In the genomic region with DNA sequence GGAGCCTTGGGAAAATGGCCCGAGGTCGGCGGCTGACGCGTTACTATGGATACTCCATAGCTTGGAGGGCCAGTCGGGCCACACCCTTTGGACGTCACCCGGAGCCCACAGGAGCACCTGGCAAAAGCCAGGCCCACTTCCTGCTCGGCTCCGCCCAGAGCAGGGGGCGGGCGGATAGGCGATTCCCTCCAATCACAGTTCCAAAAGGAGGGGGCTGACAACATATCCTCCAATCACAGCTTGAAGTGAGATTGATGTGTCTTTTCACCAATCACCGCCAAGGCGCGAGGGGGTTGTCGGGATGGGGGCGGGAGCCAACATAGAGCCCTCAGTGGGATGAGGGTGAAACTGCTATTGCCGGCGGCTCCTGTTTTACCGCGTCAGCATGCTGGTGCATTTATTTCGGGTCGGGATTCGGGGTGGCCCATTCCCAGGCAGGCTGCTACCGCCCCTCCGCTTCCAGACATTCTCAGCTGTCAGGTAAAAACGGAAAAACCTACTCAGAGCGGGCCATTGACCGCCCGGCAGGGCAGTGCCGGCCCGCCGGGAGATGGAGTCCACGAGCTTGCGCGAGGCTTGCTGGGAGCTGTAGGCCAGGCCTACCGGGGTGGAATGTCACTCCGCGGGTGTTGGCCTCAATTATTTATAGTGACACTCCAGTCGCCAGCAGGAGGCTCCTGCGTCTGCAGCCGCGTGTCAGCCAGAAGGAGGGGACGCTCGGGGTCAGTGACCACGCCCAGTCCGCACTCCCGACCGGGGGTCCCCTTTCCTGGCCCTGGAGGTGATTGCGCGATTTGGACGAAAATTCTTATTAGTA, we compare ENCODE assay signal across 8 cellular contexts. TPM values are rescaled to one million over a fixed set of nuclear protein-coding genes. Genes with fewer than 3 reads are reported as not detected.
DNase-seq lines count a peak whose midpoint lies in the region; ATAC-seq and TF ChIP-seq lines count a peak whose summit lies in the region.

A gene (plus strand): TSS at position 320 of the 817 bp plus-strand sequence. CDS start 66 bp downstream, at position 386.

- H2BK15ac ChIP-seq in IMR-90 (ENCODE audit: low read depth, low read length) = no peak within 1 kb of the TSS

- H3K27ac Mint-ChIP-seq in endothelial cell (ENCODE audit: unreplicated experiment) = peak within 1 kb of the TSS; percentile 96

- no peak within 1 kb of the TSS for H3K18ac ChIP-seq in IMR-90 (ENCODE audit: low read depth, low read length)

- H4K5ac ChIP-seq in IMR-90 (ENCODE audit: low read depth, low read length) = peak within 1 kb of the TSS; percentile 39

- peak within 1 kb of the TSS; percentile 87 to 88 for H4K8ac ChIP-seq in IMR-90 (ENCODE audit: low read depth in 2 of 2, low read length in 2 of 2)

- peak; percentile 85 for TF ChIP-seq POLR2A in IMR-90 (IDR thresholded peaks at IDR 0.05; ENCODE audit: low read depth, low read length)

- H3K79me2 ChIP-seq in OCI-LY7 (ENCODE audit: insufficient read depth, low read depth, low read length) = peaks cover 14% of the 10 kb centered on the region; the same call in 1 of the 2 replicates

- 0% methylated on average over 19 of the region's 53 CpGs; no CpG with 5 or more reads in 1 of the 2 experiments for WGBS in IMR-90 (ENCODE audit: extremely low coverage in 2 of 2, insufficient read length in 1 of 2), 2 experiments

- H3K27ac ChIP-seq in IMR-90 (ENCODE audit: insufficient read depth, low read length) (peak within 1 kb of the TSS; percentile 65), OCI-LY7 (ENCODE audit: low read depth, low read length, poor library complexity, severe bottlenecking) (no peak within 1 kb of the TSS)

- H2AK9ac ChIP-seq in IMR-90 (replicated peaks; ENCODE audit: low read depth, low read length, poor library complexity) = peak within 1 kb of the TSS; percentile 74

- H3K27me3 Mint-ChIP-seq in endothelial cell (ENCODE audit: unreplicated experiment) = peaks cover 19% of the 10 kb centered on the region

- dilution Hi-C loops in IMR-90 (cut with HindIII; ENCODE audit: low sequenced_read_pairs, unreplicated experiment) = no loop called here

- peak within 1 kb of the TSS; percentile 65 for H2BK5ac ChIP-seq in IMR-90 (ENCODE audit: low read depth, low read length, poor library complexity, severe bottlenecking)

- H3K23ac ChIP-seq in IMR-90 (ENCODE audit: low read depth, low read length) = peak within 1 kb of the TSS; percentile 27; the same call in 1 of the 2 replicates

- ATAC-seq in GM21528 (IDR thresholded peaks at IDR 0.05; ENCODE audit: low FRiP score, unreplicated experiment) (peak; percentile 97), IMR-90 (ENCODE audit: low read depth) (peak; percentile 96)

- H3K4me3 ChIP-seq in IMR-90 (ENCODE audit: insufficient read depth, low read depth, low read length) = peak within 1 kb of the TSS; percentile 71
- peak within 1 kb of the TSS; percentile 80 for H3K4me3 ChIP-seq in OCI-LY7 (ENCODE audit: low read depth, low read length, poor library complexity, severe bottlenecking)

- peak within 1 kb of the TSS; percentile 87; the same call in 1 of the 2 replicates for H3K14ac ChIP-seq in IMR-90 (replicated peaks; ENCODE audit: low read depth, low read length)

- TF ChIP-seq RAD21 in IMR-90 (IDR thresholded peaks at IDR 0.05; ENCODE audit: low read length) = peak; percentile 33

- peaks cover 10 to 23% of the 10 kb centered on the region in 2 experiments; a peak in 3 of 4 replicates for H3K79me1 ChIP-seq in IMR-90 (ENCODE audit: low read depth in 1 of 2, low read length in 2 of 2)

- CTCF ChIA-PET in IMR-90 (lab: Yijun Ruan, JAX) (interaction anchor here (0.6 to 1.2 kb wide), 6 partner anchors 10 to 85 kb away, joined by 3 to 8 read pairs (median 4); no protein-coding TSS in a partner anchor), OCI-LY7 (lab: Charles Lee; ENCODE audit: unreplicated experiment) (interaction anchor here (0.6 to 0.7 kb wide), 2 partner anchors 595 to 623 kb away, joined by 3 read pairs; a partner anchor contains a TSS)

- no peaks in the 10 kb centered on the region for H3K4me1 ChIP-seq in IMR-90 (ENCODE audit: control insufficient read depth, insufficient read depth, low read length)
- peaks cover 23% of the 10 kb centered on the region for H3K4me1 ChIP-seq in OCI-LY7 (ENCODE audit: insufficient read depth, low read length, poor library complexity, severe bottlenecking)

- H3K4me3 Mint-ChIP-seq in endothelial cell (ENCODE audit: unreplicated experiment) = peak within 1 kb of the TSS; percentile 91

- intact Hi-C loops in IMR-90 (cut with micrococcal nuclease) = loop anchor here (1.0 to 2.0 kb wide), 2 partner anchors 58 to 83 kb away; a partner anchor contains a TSS
- intact Hi-C loops in OCI-LY7 (cut with micrococcal nuclease; ENCODE audit: unreplicated experiment) = loop anchor here (1.0 to 2.0 kb wide), 3 partner anchors 30 to 54 kb away; a partner anchor contains a TSS

- no peaks in the 10 kb centered on the region for H3K9me3 Mint-ChIP-seq in endothelial cell (ENCODE audit: unreplicated experiment)

- H4K91ac ChIP-seq in IMR-90 (ENCODE audit: insufficient read depth, low read depth, low read length) = peak within 1 kb of the TSS; percentile 67

- peak within 1 kb of the TSS; percentile 30; the same call in 1 of the 2 replicates for H2BK120ac ChIP-seq in IMR-90 (ENCODE audit: low read depth, low read length)

- peak within 1 kb of the TSS; percentile 77 for H3K4ac ChIP-seq in IMR-90 (ENCODE audit: low read depth, low read length)

- DNase-seq in DMS153 (lab: John Stamatoyannopoulos, UW) (peak; percentile 98), IMR-90 (peak; percentile 98), OCI-LY7 (ENCODE audit: low spot score) (peak; percentile 99), activated T-cell treated with anti-CD3 and anti-CD28 coated beads for 1 hour (ENCODE audit: low read depth) (peak; percentile 96), endothelial cell (ENCODE audit: low spot score) (peak; percentile 98), midbrain (lab: John Stamatoyannopoulos, UW) (peak; percentile 99)
- DNase-seq in stimulated activated CD8-positive, alpha-beta memory T cell treated with anti-CD3 and anti-CD28 coated beads, Interleukin-2, amount 100 ng/mL, for 1 hour (ENCODE audit: low read depth in 2 of 2) = peak; percentile 92 to 94

- no peaks in the 10 kb centered on the region for H3K9me3 ChIP-seq in IMR-90 (ENCODE audit: control insufficient read depth, insufficient read depth, low read length)
- H3K9me3 ChIP-seq in OCI-LY7 (ENCODE audit: low read length) = no peaks in the 10 kb centered on the region

- TF ChIP-seq CTCF in IMR-90 (conservative IDR thresholded peaks at IDR 0.05; ENCODE audit: low read depth, low read length) (peak; percentile 44), OCI-LY7 (conservative IDR thresholded peaks at IDR 0.05; ENCODE audit: low read length) (peak; percentile 54), endothelial cell (IDR thresholded peaks at IDR 0.05; ENCODE audit: unreplicated experiment) (peak; percentile 52)

- H3K9me1 ChIP-seq in IMR-90 (ENCODE audit: insufficient read depth, low read length) = no peaks in the 10 kb centered on the region

- in situ Hi-C loops in IMR-90 (cut with MboI; ENCODE audit: low sequenced_read_pairs) = no loop called here

- H3K56ac ChIP-seq in IMR-90 (ENCODE audit: extremely low read depth, insufficient read depth, low read length) = no peak within 1 kb of the TSS

- H3K27me3 ChIP-seq in IMR-90 (ENCODE audit: control insufficient read depth, insufficient read depth, low read length) = peaks cover 4% of the 10 kb centered on the region

- H2BK20ac ChIP-seq in IMR-90 (ENCODE audit: low read depth, low read length) = 0 out of 2 replicates have a peak within 1 kb of the TSS, but pooled peaks have one; percentile 67

- POLR2A ChIA-PET in IMR-90 (lab: Charles Lee; ENCODE audit: unreplicated experiment) (no interaction called here), OCI-LY7 (lab: Charles Lee) (interaction anchor here (0.7 to 1.3 kb wide), 8 partner anchors 9 to 135 kb away, joined by 3 to 6 read pairs (median 3); no protein-coding TSS in a partner anchor)

- peak within 1 kb of the TSS; percentile 64 for H3K4me2 ChIP-seq in IMR-90 (ENCODE audit: low read depth, low read length)
- H3K4me2 ChIP-seq in OCI-LY7 (ENCODE audit: low read length) = peak within 1 kb of the TSS; percentile 82

- H3K36me3 Mint-ChIP-seq in endothelial cell (ENCODE audit: low read depth, unreplicated experiment) = no peaks in the 10 kb centered on the region

- BruUV-seq in IMR-90 (replicated peaks; lab: Mats Ljungman, UMichigan) = TSS peak; percentile 48
- BruUV-seq in OCI-LY7 (replicated peaks; lab: Mats Ljungman, UMichigan) = TSS peak; percentile 82

- peaks cover 6% of the 10 kb centered on the region for H3K4me1 Mint-ChIP-seq in endothelial cell (ENCODE audit: unreplicated experiment)

- H3K36me3 ChIP-seq in IMR-90 (ENCODE audit: control insufficient read depth, insufficient read depth, low read length) = peaks cover 1% of the 10 kb centered on the region; the same call in 1 of the 2 replicates
- H3K36me3 ChIP-seq in OCI-LY7 (ENCODE audit: insufficient read depth, low read length) = no peaks in the 10 kb centered on the region

- H2AFZ ChIP-seq in IMR-90 (replicated peaks; ENCODE audit: low read length, poor library complexity) = peak within 1 kb of the TSS; percentile 91
- H2AFZ ChIP-seq in OCI-LY7 (ENCODE audit: low read length) = peak within 1 kb of the TSS; percentile 80

- peak within 1 kb of the TSS; percentile 23 for H2AK5ac ChIP-seq in IMR-90 (ENCODE audit: low read depth, low read length)

- H4K20me1 ChIP-seq in IMR-90 (ENCODE audit: insufficient read depth, low read length) (no peaks in the 10 kb centered on the region), OCI-LY7 (ENCODE audit: insufficient read depth, low read length) (0 out of 2 replicates have a peak, but pooled peaks cover 3% of the 10 kb centered on the region)

- peak within 1 kb of the TSS; percentile 58 for H3K9ac ChIP-seq in IMR-90 (ENCODE audit: low read depth, low read length)

- no peaks in the 10 kb centered on the region for H3K9me2 ChIP-seq in OCI-LY7 (ENCODE audit: insufficient read depth, low read length)

TF ChIP-seq in IMR-90, 13 proteins besides CTCF, POLR2A, EP300 and RAD21 (continues in another document):
- no peak for TF ChIP-seq RCOR1 (IDR thresholded peaks at IDR 0.05; ENCODE audit: insufficient replicate concordance, low read length)
- peak; percentile 55 for TF ChIP-seq MAFK (IDR thresholded peaks at IDR 0.05; ENCODE audit: low read depth, low read length)
- peak; percentile 60; the same call in 1 of the 2 replicates for TF ChIP-seq MXI1 (IDR thresholded peaks at IDR 0.05; ENCODE audit: borderline replicate concordance, low read depth, low read length)
- 0 out of 2 replicates have a peak, but pooled peaks have one; percentile 3 for TF ChIP-seq CEBPB (IDR thresholded peaks at IDR 0.05; ENCODE audit: low read depth, low read length)

RNA-seq across cellular contexts. Expression of the gene that starts here (rescaled TPM):
- 14.7 and 16.3 TPM in 2 replicates for total RNA-seq in IMR-90 (2012; rRNA removed)
- 26.8 and 27.5 TPM in 2 replicates for polyA plus RNA-seq in IMR-90 (2012; rRNA removed)
- 13.0 and 25.1 TPM in 2 replicates for polyA plus RNA-seq in IMR-90 (2012; cell fraction: cytosol; rRNA removed)
- 62.3 and 128 TPM in 2 replicates for polyA plus RNA-seq in IMR-90 (2012; cell fraction: nucleus; rRNA removed; ENCODE audit: low replicate concordance)
- total RNA-seq in OCI-LY7 (2014; rRNA removed; shearing (Covaris generic)) = 29.5 and 32.0 TPM in 2 replicates
- 63.9 and 64.7 TPM in 2 replicates for total RNA-seq in OCI-LY7 (2022)
- 17.4 TPM for total RNA-seq in endothelial cell (ENCODE audit: unreplicated experiment)
